Comparison of ENCODE assay signal across 20 cellular contexts in genomic region chr4:27123769-27124124, GRCh38.
DNase-seq lines count a peak whose midpoint lies in the region; ATAC-seq and TF ChIP-seq lines count a peak whose summit lies in the region.
"Had no signal": no experiment of that assay in that cellular context is flagged by ENCODE, and none has a peak within 500 bp of the region (broad histone marks: within the 10 kb centered on the region; RNA-seq: fewer than 3 reads in every experiment).

No MANE protein-coding gene starts in this region.

- H3K9me3 Mint-ChIP-seq in brain: peaks cover 0 to 8% (median 0%) of the 10 kb centered on the region in 5 experiments

- H3K9ac ChIP-seq in HUES48 (ENCODE audit: low read depth, low read length) (peak overlapping the region; percentile 40; the same call in 1 of the 2 replicates), iPS-18a (ENCODE audit: low read length) (peak overlapping the region; percentile 25)
- H3K9ac ChIP-seq: BLaER1 had no signal

- no peaks in the 10 kb centered on the region for H3K36me3 Mint-ChIP-seq in brain
- H3K36me3 Mint-ChIP-seq: CD4-positive, alpha-beta memory T cell had no signal

- TF ChIP-seq EP300 in transverse colon (IDR thresholded peaks at IDR 0.05; ENCODE audit: low read depth): no peak

- peak overlapping the region in 4 of 5 experiments; percentile 71 to 96 (median 80) for H3K27ac Mint-ChIP-seq in brain
- H3K27ac Mint-ChIP-seq: CD4-positive, alpha-beta memory T cell had no signal

- no peak for DNase-seq in transverse colon
- DNase-seq in GM10266 (ENCODE audit: extremely low spot score): no peak
- DNase-seq in HuH-7.5 (ENCODE audit: low spot score): no peak
- DNase-seq: CD4-positive, alpha-beta memory T cell; DMS79; KG1; MV-4-11; NCI-H187; NCI-H2107; NCI-H510A treated with DMSO at 0.1 percent for 48 hours; SIG-M5 had no signal

- H3K9me3 ChIP-seq in HUES48 (ENCODE audit: control insufficient read depth, insufficient read depth, low read length) (no peaks in the 10 kb centered on the region), iPS-18a (ENCODE audit: control insufficient read depth, low read depth, low read length) (no peaks in the 10 kb centered on the region), transverse colon (no peaks in the 10 kb centered on the region)
- H3K9me3 ChIP-seq: BLaER1 had no signal

- TF ChIP-seq CTCF in brain (conservative IDR thresholded peaks at IDR 0.05): no peak
- no peak for TF ChIP-seq CTCF in transverse colon (IDR thresholded peaks at IDR 0.05)
- no peak for TF ChIP-seq CTCF in GM10266 (IDR thresholded peaks at IDR 0.05; ENCODE audit: control insufficient read depth, insufficient read depth, low read depth, missing control alignments)

- no peaks in the 10 kb centered on the region for H3K27me3 ChIP-seq in HUES48 (ENCODE audit: control insufficient read depth, insufficient read depth, low read length)
- H3K27me3 ChIP-seq in iPS-18a (ENCODE audit: control insufficient read depth, insufficient read depth, low read length): no peaks in the 10 kb centered on the region
- H3K27me3 ChIP-seq in transverse colon: no peaks in the 10 kb centered on the region
- H3K27me3 ChIP-seq: BLaER1 had no signal

- no peak for TF ChIP-seq POLR2A in transverse colon (IDR thresholded peaks at IDR 0.05)

- ATAC-seq in HG03175 (IDR thresholded peaks at IDR 0.05; ENCODE audit: unreplicated experiment): no peak
- ATAC-seq: HepG2, SK-N-SH treated with all-trans-retinoic acid at 6 μM for 48 hours had no signal

- H3K27ac ChIP-seq in HUES48 (ENCODE audit: low read depth, low read length) (peak overlapping the region; percentile 100), iPS-18a (ENCODE audit: low read length) (peak overlapping the region; percentile 91), transverse colon (peak overlapping the region in 3 of 4 donors; percentile 27 to 66 (median 64))
- H3K27ac ChIP-seq: BLaER1, PC-9, RWPE1 had no signal

- intact Hi-C loops in transverse colon (cut with DNase I; ENCODE audit: low total_unique reads): no loop called here

- peaks cover 37% of the 10 kb centered on the region for H3K4me1 Mint-ChIP-seq in brain
- H3K4me1 Mint-ChIP-seq: CD4-positive, alpha-beta memory T cell had no signal

- H3K36me3 ChIP-seq in HUES48 (ENCODE audit: control insufficient read depth, insufficient read depth, low read length): no peaks in the 10 kb centered on the region
- no peaks in the 10 kb centered on the region for H3K36me3 ChIP-seq in iPS-18a (ENCODE audit: control insufficient read depth, low read depth, low read length)
- H3K36me3 ChIP-seq in transverse colon: no peaks in the 10 kb centered on the region
- H3K36me3 ChIP-seq: BLaER1 had no signal

- H3K4me3 Mint-ChIP-seq in brain: peak overlapping the region in 1 of 5 experiments; percentile 20
- H3K4me3 Mint-ChIP-seq: CD4-positive, alpha-beta memory T cell had no signal

- no peaks in the 10 kb centered on the region for H3K27me3 Mint-ChIP-seq in brain

- H3K4me3 ChIP-seq in HUES48 (ENCODE audit: low read depth, low read length): no peak overlapping the region
- peak overlapping the region; percentile 44 for H3K4me3 ChIP-seq in iPS-18a (ENCODE audit: low read length)
- no peak overlapping the region for H3K4me3 ChIP-seq in transverse colon
- H3K4me3 ChIP-seq: BLaER1, PC-9 had no signal

- in situ Hi-C loops in transverse colon (cut with MboI; ENCODE audit: low pct_ligation_motif_present in 1 of 4, low pct_unique_long_range_greater_than_20kb in 1 of 4, low sequenced_read_pairs in 3 of 4): no loop called here

- peaks cover 42% of the 10 kb centered on the region for H3K4me1 ChIP-seq in HUES48 (ENCODE audit: control insufficient read depth, insufficient read depth, low read length)
- peaks cover 40% of the 10 kb centered on the region for H3K4me1 ChIP-seq in iPS-18a (ENCODE audit: control insufficient read depth, low read depth, low read length)
- H3K4me1 ChIP-seq in transverse colon: peaks cover 0 to 24% (median 11%) of the 10 kb centered on the region in 4 donors
- H3K4me1 ChIP-seq: BLaER1 had no signal
